ENCODE assay signal across 21 cellular contexts in the genomic region with DNA sequence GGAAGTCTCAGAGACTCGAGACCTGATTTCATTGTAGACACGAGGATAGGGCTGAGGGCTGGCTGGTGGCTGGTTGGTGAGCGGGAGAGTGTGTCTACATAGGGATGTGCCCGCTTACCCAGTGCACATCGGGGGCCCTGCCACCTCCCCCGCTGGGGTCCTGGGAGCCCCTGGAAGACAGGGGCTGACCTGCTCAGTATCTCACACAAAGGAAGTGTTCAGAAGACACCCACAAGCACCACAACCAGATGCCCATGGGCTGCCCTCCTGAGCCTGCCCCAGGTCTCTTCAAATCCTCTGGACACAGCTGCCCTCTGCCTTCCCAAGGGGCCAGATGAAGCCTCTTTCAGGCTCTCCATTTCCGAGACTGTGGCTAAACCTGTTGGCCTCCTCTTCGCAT. TPM values are rescaled to one million over a fixed set of nuclear protein-coding genes. Genes with fewer than 3 reads are reported as not detected.
"Had no signal": no experiment of that assay in that cellular context is flagged by ENCODE, and none has a peak within 500 bp of the region (broad histone marks: within the 10 kb centered on the region; RNA-seq: fewer than 3 reads in every experiment).

No MANE protein-coding gene starts in this region.

- H3K4me3 Mint-ChIP-seq: activated CD4-positive, alpha-beta T cell treated with anti-CD3 and anti-CD28 coated beads, Interleukin-2, amount 10 ng/mL, durations not matched to agents 7 days and 5 days; activated CD8-positive, alpha-beta T cell treated with anti-CD3 and anti-CD28 coated beads, Interleukin-2, amount 10 ng/mL, durations not matched to agents 7 days and 5 days; activated T-cell treated with anti-CD3 and anti-CD28 coated beads, Interleukin-2, amount 50 U/mL, for 72 hours had no signal

- H3K27ac ChIP-seq: foreskin keratinocyte, suprapubic skin, vagina had no signal

- ATAC-seq: activated CD8-positive, alpha-beta T cell treated with anti-CD3 and anti-CD28 coated beads, Interleukin-2, amount 10 ng/mL, durations not matched to agents 7 days and 5 days; activated T-cell treated with anti-CD3 and anti-CD28 coated beads, Interleukin-2, amount 50 U/mL, for 72 hours; foreskin keratinocyte; left lobe of liver had no signal

- H3K9me3 Mint-ChIP-seq: activated CD4-positive, alpha-beta T cell treated with anti-CD3 and anti-CD28 coated beads, Interleukin-2, amount 10 ng/mL, durations not matched to agents 7 days and 5 days; activated T-cell treated with anti-CD3 and anti-CD28 coated beads, Interleukin-2, amount 50 U/mL, for 72 hours had no signal

- FAIRE-seq: astrocyte, bronchial epithelial cell had no signal

- H3K9me3 ChIP-seq: suprapubic skin, vagina had no signal

- DNase-seq: activated CD4-positive, alpha-beta T cell treated with anti-CD3 and anti-CD28 coated beads, Interleukin-2, amount 10 ng/mL, durations not matched to agents 7 days and 5 days; activated CD8-positive, alpha-beta memory T cell treated with anti-CD3 and anti-CD28 coated beads, Interleukin-2, amount 50 U/mL, for 4 hours; activated CD8-positive, alpha-beta T cell treated with anti-CD3 and anti-CD28 coated beads, Interleukin-2, amount 10 ng/mL, durations not matched to agents 7 days and 5 days; activated effector memory CD4-positive, alpha-beta T cell treated with anti-CD3 and anti-CD28 coated beads, Interleukin-2, amount 50 U/mL, for 16 hours; activated naive CD4-positive, alpha-beta T cell treated with anti-CD3 and anti-CD28 coated beads, Interleukin-2, amount 50 U/mL, for 16 hours; activated T-cell treated with anti-CD3 and anti-CD28 coated beads, Interleukin-2, amount 50 U/mL, for 72 hours; foreskin keratinocyte; islet precursor cell; stimulated activated naive CD4-positive, alpha-beta T cell treated with Interleukin-2 at 50 U/mL for 16 hours; T1000; trophoblast cell had no signal

- H3K36me3 ChIP-seq: suprapubic skin, vagina had no signal

- H3K27ac Mint-ChIP-seq: activated CD4-positive, alpha-beta T cell treated with anti-CD3 and anti-CD28 coated beads, Interleukin-2, amount 10 ng/mL, durations not matched to agents 7 days and 5 days; activated CD8-positive, alpha-beta T cell treated with anti-CD3 and anti-CD28 coated beads, Interleukin-2, amount 10 ng/mL, durations not matched to agents 7 days and 5 days; activated T-cell treated with anti-CD3 and anti-CD28 coated beads, Interleukin-2, amount 50 U/mL, for 72 hours; progenitor cell of endocrine pancreas had no signal

- H3K27me3 Mint-ChIP-seq: activated CD4-positive, alpha-beta T cell treated with anti-CD3 and anti-CD28 coated beads, Interleukin-2, amount 10 ng/mL, durations not matched to agents 7 days and 5 days; progenitor cell of endocrine pancreas had no signal

- H3K4me3 ChIP-seq: lung, suprapubic skin, vagina had no signal

- H3K27me3 ChIP-seq: foreskin keratinocyte, vagina had no signal

- H3K4me1 ChIP-seq: foreskin keratinocyte, suprapubic skin, vagina had no signal

- H3K4me1 Mint-ChIP-seq: activated CD4-positive, alpha-beta T cell treated with anti-CD3 and anti-CD28 coated beads, Interleukin-2, amount 10 ng/mL, durations not matched to agents 7 days and 5 days had no signal

RNA-seq across cellular contexts. Expression of a gene that starts 43.1 kb away (rescaled TPM):
- total RNA-seq: activated CD4-positive, alpha-beta T cell treated with anti-CD3 and anti-CD28 coated beads, Interleukin-2, amount 10 ng/mL, durations not matched to agents 7 days and 5 days; activated CD8-positive, alpha-beta T cell treated with anti-CD3 and anti-CD28 coated beads, Interleukin-2, amount 10 ng/mL, durations not matched to agents 7 days and 5 days; bronchial epithelial cell; fibroblast of lung; foreskin keratinocyte; osteoblast; T-helper 1 cell treated with Interleukin-12 subunit alpha and Interleukin-12 subunit beta and Interleukin-4 antibody, amounts not matched to agents 30 ng/mL and 1 ng/mL, for 36 hours had no signal
- polyA plus RNA-seq: fibroblast of lung had no signal
